ENCODE assay signal across 9 cellular contexts in genomic region chr3:198113219-198114053, GRCh38.
DNase-seq lines count a peak whose midpoint lies in the region; ATAC-seq and TF ChIP-seq lines count a peak whose summit lies in the region.
"Had no signal": no experiment of that assay in that cellular context is flagged by ENCODE, and none has a peak within 500 bp of the region (broad histone marks: within the 10 kb centered on the region; RNA-seq: fewer than 3 reads in every experiment).

No MANE protein-coding gene starts in this region.

- in situ Hi-C loops in GM13976 (cut with MboI; ENCODE audit: low sequenced_read_pairs, unreplicated experiment): no loop called here

- intact Hi-C loops in psoas muscle (cut with DNase I): no loop called here

- H3K36me3 Mint-ChIP-seq in activated naive CD8-positive, alpha-beta T cell treated with anti-CD3 and anti-CD28 coated beads, Interleukin-2, amount 10 ng/mL, durations not matched to agents 7 days and 5 days: peaks cover 10% of the 10 kb centered on the region

- H3K27me3 Mint-ChIP-seq in activated naive CD8-positive, alpha-beta T cell treated with anti-CD3 and anti-CD28 coated beads, Interleukin-2, amount 10 ng/mL, durations not matched to agents 7 days and 5 days: peaks cover 48% of the 10 kb centered on the region

- H3K27ac ChIP-seq in psoas muscle: no peak overlapping the region

- peak overlapping the region; percentile 72 for H3K4me3 Mint-ChIP-seq in activated naive CD8-positive, alpha-beta T cell treated with anti-CD3 and anti-CD28 coated beads, Interleukin-2, amount 10 ng/mL, durations not matched to agents 7 days and 5 days

- no peaks in the 10 kb centered on the region for H3K9me3 ChIP-seq in psoas muscle

- no peak for ATAC-seq in activated naive CD8-positive, alpha-beta T cell treated with anti-CD3 and anti-CD28 coated beads, Interleukin-2, amount 10 ng/mL, durations not matched to agents 7 days and 5 days (ENCODE audit: low read depth)
- ATAC-seq in psoas muscle: no peak
- ATAC-seq in HG03378 (IDR thresholded peaks at IDR 0.05; ENCODE audit: unreplicated experiment): no peak

- H3K4me1 Mint-ChIP-seq in activated naive CD8-positive, alpha-beta T cell treated with anti-CD3 and anti-CD28 coated beads, Interleukin-2, amount 10 ng/mL, durations not matched to agents 7 days and 5 days: peaks cover 6% of the 10 kb centered on the region

- H3K27ac Mint-ChIP-seq in activated naive CD8-positive, alpha-beta T cell treated with anti-CD3 and anti-CD28 coated beads, Interleukin-2, amount 10 ng/mL, durations not matched to agents 7 days and 5 days: peak overlapping the region; percentile 52

- peak overlapping the region; percentile 37 for H3K4me3 ChIP-seq in psoas muscle

- H3K36me3 ChIP-seq in psoas muscle (ENCODE audit: insufficient read depth in 1 of 2, low read depth in 1 of 2): no peaks in the 10 kb centered on the region

- DNase-seq in GM13976 (ENCODE audit: low spot score) (peak; percentile 24), hepatic stellate cell (ENCODE audit: low spot score) (peak; percentile 19), psoas muscle (peak in 1 of 2 donors; percentile 65), GF-D8 (lab: John Stamatoyannopoulos, UW) (no peak), NCI-H524 treated with DMSO at 0.1 percent for 48 hours (lab: John Stamatoyannopoulos, UW) (no peak), NCI-H526 treated with DMSO at 0.1 percent for 48 hours (lab: John Stamatoyannopoulos, UW) (no peak)
- peak; percentile 48 for DNase-seq in activated naive CD8-positive, alpha-beta T cell treated with anti-CD3 and anti-CD28 coated beads, Interleukin-2, amount 10 ng/mL, durations not matched to agents 7 days and 5 days
- DNase-seq: NCI-H2029 had no signal

- H3K9me3 Mint-ChIP-seq in activated naive CD8-positive, alpha-beta T cell treated with anti-CD3 and anti-CD28 coated beads, Interleukin-2, amount 10 ng/mL, durations not matched to agents 7 days and 5 days: peaks cover 12% of the 10 kb centered on the region

- peaks cover 2 to 66% (median 10%) of the 10 kb centered on the region in 3 donors for H3K27me3 ChIP-seq in psoas muscle (ENCODE audit: insufficient read depth in 3 of 3, low read length in 2 of 3)

- H3K4me1 ChIP-seq in psoas muscle: no peaks in the 10 kb centered on the region

- POLR2A ChIA-PET in activated naive CD8-positive, alpha-beta T cell treated with anti-CD3 and anti-CD28 coated beads, Interleukin-2, amount 10 ng/mL, durations not matched to agents 7 days and 5 days (lab: Charles Lee): no interaction called here

- 7 to 9% (median 8%) methylated on average over 51 to 59 of the region's 59 CpGs for WGBS in psoas muscle, 3 donors

- no peak for TF ChIP-seq CTCF in GM13976 (IDR thresholded peaks at IDR 0.05; ENCODE audit: borderline replicate concordance, control extremely low read depth, extremely low read depth, insufficient read depth, missing control alignments)
- no peak for TF ChIP-seq CTCF in psoas muscle (IDR thresholded peaks at IDR 0.05)

Comparison
In these comparisons a context has a peak if more than half of its experiments do, and no peak if none do; other contexts are left out.
1. DNase-seq: peak in GM13976 (single experiment), activated naive CD8-positive, alpha-beta T cell treated with anti-CD3 and anti-CD28 coated beads, Interleukin-2, amount 10 ng/mL, durations not matched to agents 7 days and 5 days (single experiment) and hepatic stellate cell (single experiment); none in GF-D8 (single experiment), NCI-H524 treated with DMSO at 0.1 percent for 48 hours (single experiment) and NCI-H526 treated with DMSO at 0.1 percent for 48 hours (single experiment).